1 cellular context compared by ENCODE assay signal in genomic region chr7:76108540-76109233, GRCh38.
TF ChIP-seq lines count a peak whose summit lies in the region.

No MANE protein-coding gene starts in this region.

TF ChIP-seq in HepG2, 621 proteins besides CTCF, POLR2A, EP300 and RAD21 (continued from another document and continues in another):
- TF ChIP-seq, protein P1, sequence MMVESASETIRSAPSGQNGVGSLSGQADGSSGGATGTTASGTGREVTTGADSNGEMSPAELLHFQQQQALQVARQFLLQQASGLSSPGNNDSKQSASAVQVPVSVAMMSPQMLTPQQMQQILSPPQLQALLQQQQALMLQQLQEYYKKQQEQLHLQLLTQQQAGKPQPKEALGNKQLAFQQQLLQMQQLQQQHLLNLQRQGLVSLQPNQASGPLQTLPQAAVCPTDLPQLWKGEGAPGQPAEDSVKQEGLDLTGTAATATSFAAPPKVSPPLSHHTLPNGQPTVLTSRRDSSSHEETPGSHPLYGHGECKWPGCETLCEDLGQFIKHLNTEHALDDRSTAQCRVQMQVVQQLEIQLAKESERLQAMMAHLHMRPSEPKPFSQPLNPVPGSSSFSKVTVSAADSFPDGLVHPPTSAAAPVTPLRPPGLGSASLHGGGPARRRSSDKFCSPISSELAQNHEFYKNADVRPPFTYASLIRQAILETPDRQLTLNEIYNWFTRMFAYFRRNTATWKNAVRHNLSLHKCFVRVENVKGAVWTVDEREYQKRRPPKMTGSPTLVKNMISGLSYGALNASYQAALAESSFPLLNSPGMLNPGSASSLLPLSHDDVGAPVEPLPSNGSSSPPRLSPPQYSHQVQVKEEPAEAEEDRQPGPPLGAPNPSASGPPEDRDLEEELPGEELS (CRISPR knock-in tag; IDR thresholded peaks at IDR 0.05) = no peak; the same call in 1 of the 2 replicates
- TF ChIP-seq TFAP4 (IDR thresholded peaks at IDR 0.05; ENCODE audit: borderline replicate concordance, low read depth) (no peak), ARID4A (CRISPR knock-in tag; IDR thresholded peaks at IDR 0.05; ENCODE audit: borderline replicate concordance) (peak; percentile 71; the same call in 1 of the 2 replicates), MEIS1 (CRISPR knock-in tag; IDR thresholded peaks at IDR 0.05; ENCODE audit: borderline replicate concordance) (no peak), CAMTA2 (CRISPR knock-in tag; IDR thresholded peaks at IDR 0.05; ENCODE audit: borderline replicate concordance) (no peak), THRA (CRISPR knock-in tag; IDR thresholded peaks at IDR 0.05; ENCODE audit: borderline replicate concordance) (no peak), ZNF350 (CRISPR knock-in tag; IDR thresholded peaks at IDR 0.05; ENCODE audit: borderline replicate concordance, low read depth) (peak; percentile 54; the same call in 1 of the 2 replicates), SIN3A (IDR thresholded peaks at IDR 0.05; ENCODE audit: borderline replicate concordance, low read depth, low read length) (0 out of 2 replicates have a peak, but pooled peaks have one; percentile 36), ZBTB7A (CRISPR knock-in tag; IDR thresholded peaks at IDR 0.05) (no peak), ZNF263 (CRISPR knock-in tag; IDR thresholded peaks at IDR 0.05) (peak; percentile 79), TFDP2 (CRISPR knock-in tag; IDR thresholded peaks at IDR 0.05) (no peak), PLRG1 (conservative IDR thresholded peaks at IDR 0.05) (no peak), POLR2G (IDR thresholded peaks at IDR 0.05; ENCODE audit: low read depth, low read length) (peak; percentile 93), TMF1 (CRISPR knock-in tag; IDR thresholded peaks at IDR 0.05; ENCODE audit: low read depth) (no peak), TCF12 (IDR thresholded peaks at IDR 0.05) (no peak), TCF12 (CRISPR knock-in tag; IDR thresholded peaks at IDR 0.05) (no peak), SIX1 (CRISPR knock-in tag; IDR thresholded peaks at IDR 0.05; ENCODE audit: borderline replicate concordance) (no peak), RELA (CRISPR knock-in tag; IDR thresholded peaks at IDR 0.05) (no peak), ZBTB33 (CRISPR knock-in tag; IDR thresholded peaks at IDR 0.05) (no peak), ZNF775 (CRISPR knock-in tag; IDR thresholded peaks at IDR 0.05; ENCODE audit: borderline replicate concordance) (no peak), IRF9 (CRISPR knock-in tag; IDR thresholded peaks at IDR 0.05; ENCODE audit: borderline replicate concordance) (no peak), FOXM1 (CRISPR knock-in tag; IDR thresholded peaks at IDR 0.05) (no peak), HNF4G (IDR thresholded peaks at IDR 0.05; ENCODE audit: borderline replicate concordance, low read depth, low read length) (no peak), HNF4G (CRISPR knock-in tag; IDR thresholded peaks at IDR 0.05; ENCODE audit: borderline replicate concordance, low read depth) (no peak), CEBPB (IDR thresholded peaks at IDR 0.05; ENCODE audit: borderline replicate concordance, low read depth, low read length) (no peak), SOX13 (IDR thresholded peaks at IDR 0.05) (no peak), SOX13 (CRISPR knock-in tag; conservative IDR thresholded peaks at IDR 0.05 in 1 of 2, IDR thresholded peaks at IDR 0.05 in 1 of 2) (peak in 1 of 2 experiments; percentile 25; a peak in 1 of 4 replicates), TOE1 (CRISPR knock-in tag; IDR thresholded peaks at IDR 0.05) (no peak), SALL1 (CRISPR knock-in tag; IDR thresholded peaks at IDR 0.05) (peak; percentile 66; the same call in 1 of the 2 replicates), ZNF652 (CRISPR knock-in tag; IDR thresholded peaks at IDR 0.05; ENCODE audit: borderline replicate concordance, low read depth) (0 out of 2 replicates have a peak, but pooled peaks have one; percentile 25), NFKBIZ (CRISPR knock-in tag; IDR thresholded peaks at IDR 0.05) (0 out of 2 replicates have a peak, but pooled peaks have one; percentile 18), ZFP1 (CRISPR knock-in tag; IDR thresholded peaks at IDR 0.05) (peak; percentile 56; the same call in 1 of the 2 replicates), ZFP62 (CRISPR knock-in tag; IDR thresholded peaks at IDR 0.05) (no peak), NFYC (CRISPR knock-in tag; IDR thresholded peaks at IDR 0.05) (no peak), ZNF34 (CRISPR knock-in tag; IDR thresholded peaks at IDR 0.05; ENCODE audit: borderline replicate concordance) (no peak), SMAD3 (CRISPR knock-in tag; IDR thresholded peaks at IDR 0.05) (peak; percentile 72; the same call in 1 of the 2 replicates), HMGA1 (CRISPR knock-in tag; conservative IDR thresholded peaks at IDR 0.05) (no peak), RFX1 (IDR thresholded peaks at IDR 0.05) (no peak), MED8 (CRISPR knock-in tag; IDR thresholded peaks at IDR 0.05; ENCODE audit: insufficient replicate concordance) (peak; percentile 34), KMT2B (CRISPR knock-in tag; IDR thresholded peaks at IDR 0.05) (peak; percentile 40; the same call in 1 of the 2 replicates), ADNP (CRISPR knock-in tag; IDR thresholded peaks at IDR 0.05) (no peak), ISL2 (CRISPR knock-in tag; IDR thresholded peaks at IDR 0.05) (no peak; the same call in 1 of the 2 replicates), IKZF1 (IDR thresholded peaks at IDR 0.05) (no peak), POGZ (CRISPR knock-in tag; IDR thresholded peaks at IDR 0.05) (no peak), TRIM22 (IDR thresholded peaks at IDR 0.05) (no peak), ZNF788 (CRISPR knock-in tag; IDR thresholded peaks at IDR 0.05; ENCODE audit: borderline replicate concordance) (no peak; the same call in 1 of the 2 replicates)
- TF ChIP-seq, protein P2, sequence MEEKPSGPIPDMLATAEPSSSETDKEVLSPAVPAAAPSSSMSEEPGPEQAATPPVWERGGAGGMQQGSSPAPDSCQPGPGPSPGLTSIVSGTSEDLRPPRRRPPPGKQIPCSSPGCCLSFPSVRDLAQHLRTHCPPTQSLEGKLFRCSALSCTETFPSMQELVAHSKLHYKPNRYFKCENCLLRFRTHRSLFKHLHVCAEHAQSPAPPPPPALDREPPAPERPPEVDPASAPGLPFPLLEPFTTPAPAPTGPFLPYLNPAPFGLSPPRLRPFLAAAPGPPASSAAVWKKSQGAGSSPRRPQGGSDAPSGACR (CRISPR knock-in tag; IDR thresholded peaks at IDR 0.05) = peak; percentile 33; the same call in 1 of the 2 replicates
- TF ChIP-seq, protein P3, sequence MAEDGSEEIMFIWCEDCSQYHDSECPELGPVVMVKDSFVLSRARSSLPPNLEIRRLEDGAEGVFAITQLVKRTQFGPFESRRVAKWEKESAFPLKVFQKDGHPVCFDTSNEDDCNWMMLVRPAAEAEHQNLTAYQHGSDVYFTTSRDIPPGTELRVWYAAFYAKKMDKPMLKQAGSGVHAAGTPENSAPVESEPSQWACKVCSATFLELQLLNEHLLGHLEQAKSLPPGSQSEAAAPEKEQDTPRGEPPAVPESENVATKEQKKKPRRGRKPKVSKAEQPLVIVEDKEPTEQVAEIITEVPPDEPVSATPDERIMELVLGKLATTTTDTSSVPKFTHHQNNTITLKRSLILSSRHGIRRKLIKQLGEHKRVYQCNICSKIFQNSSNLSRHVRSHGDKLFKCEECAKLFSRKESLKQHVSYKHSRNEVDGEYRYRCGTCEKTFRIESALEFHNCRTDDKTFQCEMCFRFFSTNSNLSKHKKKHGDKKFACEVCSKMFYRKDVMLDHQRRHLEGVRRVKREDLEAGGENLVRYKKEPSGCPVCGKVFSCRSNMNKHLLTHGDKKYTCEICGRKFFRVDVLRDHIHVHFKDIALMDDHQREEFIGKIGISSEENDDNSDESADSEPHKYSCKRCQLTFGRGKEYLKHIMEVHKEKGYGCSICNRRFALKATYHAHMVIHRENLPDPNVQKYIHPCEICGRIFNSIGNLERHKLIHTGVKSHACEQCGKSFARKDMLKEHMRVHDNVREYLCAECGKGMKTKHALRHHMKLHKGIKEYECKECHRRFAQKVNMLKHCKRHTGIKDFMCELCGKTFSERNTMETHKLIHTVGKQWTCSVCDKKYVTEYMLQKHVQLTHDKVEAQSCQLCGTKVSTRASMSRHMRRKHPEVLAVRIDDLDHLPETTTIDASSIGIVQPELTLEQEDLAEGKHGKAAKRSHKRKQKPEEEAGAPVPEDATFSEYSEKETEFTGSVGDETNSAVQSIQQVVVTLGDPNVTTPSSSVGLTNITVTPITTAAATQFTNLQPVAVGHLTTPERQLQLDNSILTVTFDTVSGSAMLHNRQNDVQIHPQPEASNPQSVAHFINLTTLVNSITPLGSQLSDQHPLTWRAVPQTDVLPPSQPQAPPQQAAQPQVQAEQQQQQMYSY (CRISPR knock-in tag; IDR thresholded peaks at IDR 0.05) = no peak
